ENCODE assay signal across 16 cellular contexts in the genomic region with DNA sequence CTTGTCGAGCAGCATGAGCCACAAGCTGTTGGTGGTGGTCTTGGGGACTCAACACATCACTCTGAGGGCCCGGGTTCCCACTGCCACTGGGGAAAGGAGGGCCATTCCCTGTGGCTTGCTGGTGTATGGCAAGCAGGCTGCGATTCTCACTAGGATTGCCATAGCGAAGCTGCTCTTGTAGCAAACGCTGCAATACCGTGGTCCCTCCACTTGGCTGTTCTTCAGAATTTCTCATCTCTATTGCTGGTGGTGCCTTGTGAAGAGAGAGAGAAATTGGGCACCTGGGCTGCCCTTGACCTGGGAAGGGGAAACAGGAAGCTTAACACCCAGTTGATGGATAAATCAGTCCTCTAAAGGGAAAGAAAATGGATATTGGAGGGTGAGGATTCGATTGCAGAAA. TPM values are rescaled to one million over a fixed set of nuclear protein-coding genes. Genes with fewer than 3 reads are reported as not detected.
A peak's percentile ranks its signal among the peaks of the same experiment; 100 is the strongest.
DNase-seq lines count a peak whose midpoint lies in the region; ATAC-seq, FAIRE-seq and TF ChIP-seq lines count a peak whose summit lies in the region.
"Had no signal": no experiment of that assay in that cellular context is flagged by ENCODE, and none has a peak within 500 bp of the region (broad histone marks: within the 10 kb centered on the region; RNA-seq: fewer than 3 reads in every experiment).

No MANE protein-coding gene starts in this region.

- H2BK12ac ChIP-seq in H1 (ENCODE audit: low read depth, low read length) (no peak overlapping the region), trophoblast cell (ENCODE audit: low read length) (no peak overlapping the region)

- H2AFZ ChIP-seq in H1 (ENCODE audit: low read length): no peak overlapping the region
- H2AFZ ChIP-seq in trophoblast cell (ENCODE audit: insufficient read depth, low read length, poor library complexity): no peak overlapping the region

- no peak overlapping the region for H4K91ac ChIP-seq in H1 (replicated peaks; ENCODE audit: insufficient read length, low read length)
- H4K91ac ChIP-seq in trophoblast cell (ENCODE audit: low read depth, low read length): no peak overlapping the region

- H3K27ac ChIP-seq in H1 (ENCODE audit: low read depth, low read length) (no peak overlapping the region), trophoblast cell (ENCODE audit: low read depth, low read length) (no peak overlapping the region)
- H3K27ac ChIP-seq: A549, C4-2B, KMS-11 had no signal

- CTCF ChIA-PET in HEK293T (lab: Yijun Ruan, JAX): no interaction called here
- CTCF ChIA-PET in H1 (lab: Charles Lee; ENCODE audit: partially characterized antibody): interaction anchor here (0.7 to 1.8 kb wide), 10 partner anchors 9 to 133 kb away, joined by 3 to 8 read pairs (median 4); no protein-coding TSS in a partner anchor

- H4K12ac ChIP-seq in trophoblast cell (ENCODE audit: low read depth, low read length): no peak overlapping the region

- H3K9me3 ChIP-seq in H1 (ENCODE audit: insufficient read depth in 2 of 2, low read depth in 1 of 2, low read length in 1 of 2) (no peaks in the 10 kb centered on the region), trophoblast cell (ENCODE audit: insufficient read depth, low read depth, low read length) (no peaks in the 10 kb centered on the region)
- H3K9me3 ChIP-seq: A549, BE2C had no signal

- peak in 1 of 3 experiments; percentile 38; a peak in 1 of 4 replicates for TF ChIP-seq CTCF in H1 (IDR thresholded peaks at IDR 0.05; ENCODE audit: control extremely low read depth in 1 of 3, insufficient read depth in 1 of 3, low read depth in 1 of 3, low read length in 3 of 3)

- H4K5ac ChIP-seq in H1 (ENCODE audit: insufficient read length, low read depth, low read length): no peak overlapping the region

- H4K20me1 ChIP-seq in H1 (replicated peaks in 1 of 2; ENCODE audit: control insufficient read depth in 1 of 2, insufficient read depth in 2 of 2, low read length in 2 of 2): no peaks in the 10 kb centered on the region

- ATAC-seq in GM21786 (IDR thresholded peaks at IDR 0.05; ENCODE audit: unreplicated experiment): no peak
- no peak for ATAC-seq in GM19324 (IDR thresholded peaks at IDR 0.05; ENCODE audit: low FRiP score, unreplicated experiment)
- ATAC-seq: GM12878 had no signal

- H3K79me2 ChIP-seq in H1 (ENCODE audit: control insufficient read depth in 1 of 2, insufficient read depth in 2 of 2, low read length in 2 of 2) (no peaks in the 10 kb centered on the region), trophoblast cell (ENCODE audit: control insufficient read depth, insufficient read depth, low read length, poor library complexity) (peaks cover 1% of the 10 kb centered on the region)

- H2BK5ac ChIP-seq in H1 (ENCODE audit: low read depth, low read length) (no peak overlapping the region), trophoblast cell (ENCODE audit: low read depth, low read length, poor library complexity) (no peak overlapping the region)

- WGBS in H1 (ENCODE audit: extremely low coverage in 1 of 2, insufficient coverage in 1 of 2, insufficient read length in 1 of 2, insufficient replicate concordance in 2 of 2, low coverage in 1 of 2, low lambda C conversion rate in 2 of 2, missing lambda C conversion rate in 1 of 2), 2 experiments: 76% methylated on average over 5 of the region's 7 CpGs; no CpG with 5 or more reads in 1 of the 2 experiments
- no CpG with 5 or more reads among the region's 7 CpGs for WGBS in trophoblast cell (ENCODE audit: extremely low coverage, insufficient coverage, insufficient read length)

- H2BK20ac ChIP-seq in H1 (ENCODE audit: low read length): no peak overlapping the region

- no peak overlapping the region for H3K56ac ChIP-seq in H1 (replicated peaks; ENCODE audit: insufficient read length, low read depth, low read length)

- H3K36me3 ChIP-seq in H1 (ENCODE audit: control insufficient read depth in 2 of 4, insufficient read depth in 4 of 4, low read length in 3 of 4) (no peaks in the 10 kb centered on the region), trophoblast cell (ENCODE audit: control insufficient read depth in 1 of 2, insufficient read depth in 2 of 2, low read length in 2 of 2) (peaks cover 21 to 38% of the 10 kb centered on the region in 2 experiments)
- H3K36me3 ChIP-seq: BE2C had no signal

- H3K4ac ChIP-seq in H1 (replicated peaks; ENCODE audit: insufficient read length, low read depth, low read length) (no peak overlapping the region), trophoblast cell (ENCODE audit: low read depth, low read length) (no peak overlapping the region)

- peak overlapping the region; percentile 25; the same call in 1 of the 2 replicates for H4K8ac ChIP-seq in H1 (ENCODE audit: extremely low read depth, insufficient read depth, low read length)
- no peak overlapping the region for H4K8ac ChIP-seq in trophoblast cell (ENCODE audit: low read depth, low read length)

- no peaks in the 10 kb centered on the region; a peak in 1 of 7 replicates for H3K4me1 ChIP-seq in H1 (replicated peaks in 1 of 4; ENCODE audit: control insufficient read depth in 3 of 4, insufficient read depth in 4 of 4, low read length in 3 of 4)
- H3K4me1 ChIP-seq in trophoblast cell (ENCODE audit: control insufficient read depth in 1 of 2, insufficient read depth in 2 of 2, low read length in 2 of 2): peaks cover 7 to 17% of the 10 kb centered on the region in 2 experiments
- H3K4me1 ChIP-seq: A549, BE2C had no signal

- DNase-seq in GM12891 (ENCODE audit: insufficient read length, low spot score) (no peak), HEK293T (ENCODE audit: extremely low spot score) (peak; percentile 43), H1 (ENCODE audit: low read depth in 1 of 2, low spot score in 2 of 2) (no peak), trophoblast cell (no peak), KG1 (lab: John Stamatoyannopoulos, UW) (no peak)
- DNase-seq: BE2C; CD4-positive, alpha-beta memory T cell; DND-41; GDM1 had no signal

- H2AK5ac ChIP-seq in H1 (ENCODE audit: low read depth, low read length) (no peak overlapping the region), trophoblast cell (ENCODE audit: low read length) (no peak overlapping the region)

- TF ChIP-seq POLR2A in GM12891 (IDR thresholded peaks at IDR 0.05; ENCODE audit: low read depth, low read length) (no peak), H1 (IDR thresholded peaks at IDR 0.05; ENCODE audit: control extremely low read depth in 1 of 2, low read depth in 2 of 2, low read length in 2 of 2) (no peak)

- H3K18ac ChIP-seq in H1 (ENCODE audit: extremely low read depth, low read length) (no peak overlapping the region), trophoblast cell (ENCODE audit: low read length) (no peak overlapping the region)

- H2BK120ac ChIP-seq in H1 (replicated peaks; ENCODE audit: low read depth, low read length) (no peak overlapping the region), trophoblast cell (ENCODE audit: insufficient read depth, low read length, poor library complexity) (no peak overlapping the region)

- no peaks in the 10 kb centered on the region for H3K27me3 ChIP-seq in H1 (replicated peaks in 1 of 4; ENCODE audit: control insufficient read depth in 3 of 4, extremely low read depth in 1 of 4, insufficient read depth in 3 of 4, low read length in 3 of 4)
- no peaks in the 10 kb centered on the region for H3K27me3 ChIP-seq in trophoblast cell (ENCODE audit: insufficient read depth, low read length)
- H3K27me3 ChIP-seq: BE2C had no signal

- H3K23me2 ChIP-seq in H1 (ENCODE audit: low read depth, low read length): no peaks in the 10 kb centered on the region

- peak; percentile 76 for FAIRE-seq in GM12891 (lab: Jason Lieb, UNC)
- peak; percentile 24 for FAIRE-seq in H1 (lab: Jason Lieb, UNC)
- FAIRE-seq: GM12878, H54 had no signal

- no peak overlapping the region for H3K4me3 ChIP-seq in H1 (ENCODE audit: extremely low read depth in 1 of 4, insufficient read depth in 2 of 4, low read depth in 3 of 4, low read length in 4 of 4)
- no peak overlapping the region for H3K4me3 ChIP-seq in trophoblast cell (ENCODE audit: low read depth, low read length)
- H3K4me3 ChIP-seq: A549, GM12878 had no signal

- H3K4me2 ChIP-seq in H1 (ENCODE audit: insufficient read depth in 1 of 2, low read depth in 2 of 2, low read length in 2 of 2): no peak overlapping the region
- H3K4me2 ChIP-seq in trophoblast cell (ENCODE audit: low read length): no peak overlapping the region
- H3K4me2 ChIP-seq: A549, KMS-11 had no signal

- H3K14ac ChIP-seq in H1 (ENCODE audit: insufficient read length): no peak overlapping the region
- no peak overlapping the region for H3K14ac ChIP-seq in trophoblast cell (ENCODE audit: low read length)

- H3K9ac ChIP-seq in H1 (replicated peaks in 1 of 4; ENCODE audit: extremely low read depth in 1 of 4, low read depth in 3 of 4, low read length in 3 of 4): no peak overlapping the region
- H3K9ac ChIP-seq in trophoblast cell (ENCODE audit: low read length): peak overlapping the region; percentile 20
- H3K9ac ChIP-seq: KMS-11 had no signal

- H2BK15ac ChIP-seq in H1 (ENCODE audit: low read length): no peak overlapping the region

- POLR2A ChIA-PET in HEK293T (lab: Yijun Ruan, JAX): interaction anchor here (1.2 kb wide), 1 partner anchor 10 kb away, joined by 3 read pairs; no protein-coding TSS in a partner anchor
- POLR2A ChIA-PET in H1 (lab: Charles Lee; ENCODE audit: partially characterized antibody): interaction anchor here (1.2 kb wide), 1 partner anchor 9 kb away, joined by 3 read pairs; no protein-coding TSS in a partner anchor

- no peak overlapping the region for H3K23ac ChIP-seq in H1 (ENCODE audit: insufficient read length)
- no peak overlapping the region for H3K23ac ChIP-seq in trophoblast cell (ENCODE audit: low read length)

- peak in 1 of 2 experiments; percentile 15; a peak in 1 of 4 replicates for TF ChIP-seq RAD21 in H1 (IDR thresholded peaks at IDR 0.05 in 1 of 2, conservative IDR thresholded peaks at IDR 0.05 in 1 of 2; ENCODE audit: low read depth in 2 of 2, low read length in 2 of 2)

- H3K79me1 ChIP-seq in H1 (ENCODE audit: low read depth, low read length) (no peaks in the 10 kb centered on the region), trophoblast cell (ENCODE audit: low read length) (peaks cover 6% of the 10 kb centered on the region)

- TF ChIP-seq EP300 in H1 (IDR thresholded peaks at IDR 0.05; ENCODE audit: borderline replicate concordance in 1 of 2, low read depth in 2 of 2, low read length in 2 of 2): no peak

TF ChIP-seq in HEK293T, 16 proteins besides CTCF, POLR2A, EP300 and RAD21 (continues in another document):
- TF ChIP-seq ELF4 (IDR thresholded peaks at IDR 0.05): no peak

TF ChIP-seq in H1, 55 proteins besides CTCF, POLR2A, EP300 and RAD21 (continues in another document):
- no peak for TF ChIP-seq SRF (IDR thresholded peaks at IDR 0.05; ENCODE audit: low read depth, low read length)

RNA-seq across cellular contexts. Expression of a gene that starts 17.7 kb away (rescaled TPM):
- 0.91 TPM for polyA plus RNA-seq in GM12891 (2012; ENCODE audit: low read depth, missing spikeins)
- total RNA-seq in H1 (2021; fragmentation: NEBNext Ultra II Directional; extraction: Animal tissue kit (Norgen Biotek cat#: 25700)): 7.1 and 7.9 TPM in 2 replicates
- polyA plus RNA-seq in H1 (2011; rRNA removed): 2.3 and 3.3 TPM in 2 replicates
- 1.9 TPM for polyA plus RNA-seq in H1 (2011; cell fraction: cytosol; rRNA removed)
- 7.4 TPM for polyA plus RNA-seq in H1 (2011; cell fraction: nucleus; rRNA removed)
- 3.1 to 5.7 TPM (median 4.1 TPM) in 4 replicates for polyA plus RNA-seq in H1 (2012, experiment 1 of 2)
- polyA plus RNA-seq in H1 (2012, experiment 2 of 2): 0.22 TPM
- 3.2 TPM for polyA plus RNA-seq in H1 (2013, experiment 1 of 2)
- polyA plus RNA-seq in H1 (2013, experiment 2 of 2): 2.6 TPM
- 8.9 and 10.2 TPM in 2 replicates for polyA minus RNA-seq in H1 (2011; rRNA and poly(A)+ RNA removed)
- polyA minus RNA-seq in H1 (2011; cell fraction: cytosol; rRNA and poly(A)+ RNA removed): 5.0 TPM
- polyA minus RNA-seq in H1 (2011; cell fraction: nucleus; rRNA and poly(A)+ RNA removed): 3.8 TPM
- 106 and 109 TPM in 2 replicates for polyA plus RNA-seq in trophoblast cell (2013)
